In genomic region chr3:159881208-159881607, GRCh38 we compare ENCODE assay signal across 28 cellular contexts. TPM values are rescaled to one million over a fixed set of nuclear protein-coding genes. Genes with fewer than 3 reads are reported as not detected.
A peak's percentile ranks its signal among the peaks of the same experiment; 100 is the strongest.
DNase-seq lines count a peak whose midpoint lies in the region; ATAC-seq and TF ChIP-seq lines count a peak whose summit lies in the region.
"Had no signal": no experiment of that assay in that cellular context is flagged by ENCODE, and none has a peak within 500 bp of the region (broad histone marks: within the 10 kb centered on the region; RNA-seq: fewer than 3 reads in every experiment).

No MANE protein-coding gene starts in this region.

- no peak overlapping the region for H3K9ac ChIP-seq in smooth muscle cell (ENCODE audit: low read depth)

- 46% methylated on average over 2 of the region's 2 CpGs for WGBS in smooth muscle cell (ENCODE audit: low lambda C conversion rate)

- H4K20me1 ChIP-seq in smooth muscle cell (ENCODE audit: low read depth), result peaks cover 14% of the 10 kb centered on the region

- no peaks in the 10 kb centered on the region for H3K79me2 ChIP-seq in smooth muscle cell (ENCODE audit: low read depth)
- H3K79me2 ChIP-seq: hepatocyte had no signal

- H3F3A ChIP-seq in smooth muscle cell (ENCODE audit: low read depth), result peaks cover 4% of the 10 kb centered on the region

- ATAC-seq in RWPE2 (ENCODE audit: low read depth) (no peak), foreskin keratinocyte (no peak), HG02763 (IDR thresholded peaks at IDR 0.05; ENCODE audit: unreplicated experiment) (no peak), GM21360 (IDR thresholded peaks at IDR 0.05; ENCODE audit: unreplicated experiment) (no peak)
- ATAC-seq: GM12878; left lobe of liver; natural killer cell; PC-3; stimulated activated memory B cell treated with anti-CD40 and anti-IgM and Interleukin-4, amounts not matched to agents 10 μg/mL and 1 μg/mL and 100 μg/mL, for 72 hours had no signal

- TF ChIP-seq CTCF in RWPE2 (IDR thresholded peaks at IDR 0.05; ENCODE audit: poor library complexity, severe bottlenecking), result no peak
- TF ChIP-seq CTCF in foreskin keratinocyte (conservative IDR thresholded peaks at IDR 0.05), result no peak
- no peak for TF ChIP-seq CTCF in smooth muscle cell (IDR thresholded peaks at IDR 0.05; ENCODE audit: borderline replicate concordance, insufficient read depth, poor library complexity, severe bottlenecking)

- no peak overlapping the region for H3K4me2 ChIP-seq in smooth muscle cell
- H3K4me2 ChIP-seq: hepatocyte had no signal

- no peak overlapping the region for H2AFZ ChIP-seq in smooth muscle cell (ENCODE audit: low read depth)
- H2AFZ ChIP-seq: hepatocyte had no signal

- H3K27me3 ChIP-seq in RWPE2 (ENCODE audit: insufficient read depth, poor library complexity, severe bottlenecking), result no peaks in the 10 kb centered on the region
- H3K27me3 ChIP-seq in foreskin keratinocyte, result no peaks in the 10 kb centered on the region
- H3K27me3 ChIP-seq in smooth muscle cell (ENCODE audit: low read depth), result no peaks in the 10 kb centered on the region
- H3K27me3 ChIP-seq: hepatocyte had no signal

- peaks cover 50% of the 10 kb centered on the region for H3K4me1 ChIP-seq in RWPE2 (ENCODE audit: insufficient read depth, poor library complexity, severe bottlenecking)
- peaks cover 35% of the 10 kb centered on the region for H3K4me1 ChIP-seq in foreskin keratinocyte
- peaks cover 19% of the 10 kb centered on the region for H3K4me1 ChIP-seq in smooth muscle cell (ENCODE audit: low read depth)

- H3K4me3 ChIP-seq in RWPE2 (ENCODE audit: severe bottlenecking) (no peak overlapping the region), smooth muscle cell (no peak overlapping the region)
- H3K4me3 ChIP-seq: GM12878, hepatocyte had no signal

- DNase-seq in DMS 273 (lab: John Stamatoyannopoulos, UW; ENCODE audit: unreplicated experiment) (peak; percentile 33), DMS 273 treated with DMSO at 0.1 percent for 48 hours (lab: John Stamatoyannopoulos, UW) (no peak), RWPE2 (ENCODE audit: low spot score) (no peak), foreskin keratinocyte (no peak), smooth muscle cell (lab: John Stamatoyannopoulos, UW; ENCODE audit: unreplicated experiment) (no peak), DMS53 (lab: John Stamatoyannopoulos, UW) (no peak)
- DNase-seq: activated CD4-positive, alpha-beta T cell treated with anti-CD3 and anti-CD28 coated beads for 48 hours; activated naive CD4-positive, alpha-beta T cell treated with anti-CD3 and anti-CD28 coated beads for 36 hours; activated T-cell treated with anti-CD3 and anti-CD28 coated beads, Interleukin-2, amount 50 U/mL, for 48 hours; Calu3; effector CD8-positive, alpha-beta T cell; foreskin fibroblast; natural killer cell; NCI-H1092; NCI-H187; NCI-H2171; PC-3; stimulated activated CD4-positive, alpha-beta T cell treated with anti-CD3 and anti-CD28 coated beads, Interleukin-4, amount 100 ng/mL, for 4 hours; SW 1271; T-helper 9 cell had no signal

- no peaks in the 10 kb centered on the region for H3K9me3 ChIP-seq in RWPE2 (ENCODE audit: severe bottlenecking)
- no peaks in the 10 kb centered on the region for H3K9me3 ChIP-seq in smooth muscle cell (replicated peaks; ENCODE audit: low read depth)

- H3K27ac ChIP-seq in RWPE2 (ENCODE audit: poor library complexity, severe bottlenecking) (peak overlapping the region; percentile 92), foreskin keratinocyte (peak overlapping the region; percentile 14), smooth muscle cell (ENCODE audit: low read depth) (peak overlapping the region; percentile 36)
- H3K27ac ChIP-seq: 22Rv1, WERI-Rb-1 had no signal

- H3K36me3 ChIP-seq in RWPE2 (ENCODE audit: low read depth) (0 out of 2 replicates have a peak, but pooled peaks cover 2% of the 10 kb centered on the region), smooth muscle cell (ENCODE audit: low read depth) (no peaks in the 10 kb centered on the region)
- H3K36me3 ChIP-seq: WERI-Rb-1 had no signal

RNA-seq across cellular contexts. Expression of gene SCHIP1, which starts 41.5 kb away (rescaled TPM):
- total RNA-seq in foreskin keratinocyte, result 1.1 and 1.3 TPM in 2 replicates
- polyA plus RNA-seq in foreskin keratinocyte, result 0.34 and 5.6 TPM in 2 replicates
- total RNA-seq in smooth muscle cell, result 2.4 and 12.4 TPM in 2 replicates
- 3.5 and 5.1 TPM in 2 replicates for polyA plus RNA-seq in smooth muscle cell
- total RNA-seq: activated naive CD4-positive, alpha-beta T cell treated with anti-CD3 and anti-CD28 coated beads for 36 hours; natural killer cell had no signal

Comparison
In these comparisons a context has a peak if more than half of its experiments do, and no peak if none do; other contexts are left out.
1. H3K27ac ChIP-seq: peak in every context shown above with its lines; median percentile 92 in RWPE2; 36 in smooth muscle cell; 14 in foreskin keratinocyte.